13 cellular contexts compared by ENCODE assay signal in genomic region chr22:50196256-50196655, GRCh38.
"Had no signal": no experiment of that assay in that cellular context is flagged by ENCODE, and none has a peak within 500 bp of the region (broad histone marks: within the 10 kb centered on the region; RNA-seq: fewer than 3 reads in every experiment).

No MANE protein-coding gene starts in this region.

- H3K36me3 Mint-ChIP-seq: activated naive CD4-positive, alpha-beta T cell treated with anti-CD3 and anti-CD28 coated beads, Interleukin-2, amount 50 U/mL, for 24 hours had no signal

- H3K79me2 ChIP-seq: parathyroid adenoma had no signal

- ATAC-seq: gastrocnemius medialis; heart left ventricle; left colon; stimulated activated memory B cell treated with anti-CD40 and anti-IgM and Interleukin-4, amounts not matched to agents 10 μg/mL and 1 μg/mL and 100 μg/mL, for 72 hours had no signal

- H3K27me3 ChIP-seq: adrenal gland, gastrocnemius medialis, heart left ventricle, tibial artery, uterus had no signal

- H2AFZ ChIP-seq: parathyroid adenoma had no signal

- H3K27me3 Mint-ChIP-seq: activated naive CD4-positive, alpha-beta T cell treated with anti-CD3 and anti-CD28 coated beads, Interleukin-2, amount 50 U/mL, for 24 hours; stimulated activated memory B cell treated with anti-CD40 and anti-IgM and Interleukin-4, amounts not matched to agents 10 μg/mL and 1 μg/mL and 100 μg/mL, for 72 hours had no signal

- DNase-seq: activated CD4-positive, alpha-beta T cell treated with anti-CD3 and anti-CD28 coated beads, Interleukin-2, amount 50 U/mL, for 48 hours; activated CD4-positive, CD25-positive, alpha-beta regulatory T cell treated with anti-CD3 and anti-CD28 coated beads, Interleukin-2, amount 50 U/mL, for 72 hours; erythroblast; gastrocnemius medialis; left colon; stimulated activated CD4-positive, alpha-beta T cell treated with anti-CD3 and anti-CD28 coated beads, Interleukin-2, amount 100 ng/mL, for 48 hours; tibial artery; uterus had no signal

- H3K4me3 Mint-ChIP-seq: activated naive CD4-positive, alpha-beta T cell treated with anti-CD3 and anti-CD28 coated beads, Interleukin-2, amount 50 U/mL, for 24 hours; stimulated activated memory B cell treated with anti-CD40 and anti-IgM and Interleukin-4, amounts not matched to agents 10 μg/mL and 1 μg/mL and 100 μg/mL, for 72 hours had no signal

- H3K9me3 Mint-ChIP-seq: activated naive CD4-positive, alpha-beta T cell treated with anti-CD3 and anti-CD28 coated beads, Interleukin-2, amount 50 U/mL, for 24 hours; stimulated activated memory B cell treated with anti-CD40 and anti-IgM and Interleukin-4, amounts not matched to agents 10 μg/mL and 1 μg/mL and 100 μg/mL, for 72 hours had no signal

- H3K9me3 ChIP-seq: adrenal gland, gastrocnemius medialis, heart left ventricle, tibial artery, uterus had no signal

- H3K36me3 ChIP-seq: uterus had no signal

- H3K9ac ChIP-seq: parathyroid adenoma had no signal

- H3K27ac ChIP-seq: adrenal gland, gastrocnemius medialis, heart left ventricle, parathyroid adenoma, tibial artery, uterus had no signal

- H3K4me1 ChIP-seq: parathyroid adenoma had no signal

- H3K27ac Mint-ChIP-seq: activated naive CD4-positive, alpha-beta T cell treated with anti-CD3 and anti-CD28 coated beads, Interleukin-2, amount 50 U/mL, for 24 hours had no signal

- H3K4me3 ChIP-seq: adrenal gland, gastrocnemius medialis, heart left ventricle, tibial artery, uterus had no signal
